In the genomic region with DNA sequence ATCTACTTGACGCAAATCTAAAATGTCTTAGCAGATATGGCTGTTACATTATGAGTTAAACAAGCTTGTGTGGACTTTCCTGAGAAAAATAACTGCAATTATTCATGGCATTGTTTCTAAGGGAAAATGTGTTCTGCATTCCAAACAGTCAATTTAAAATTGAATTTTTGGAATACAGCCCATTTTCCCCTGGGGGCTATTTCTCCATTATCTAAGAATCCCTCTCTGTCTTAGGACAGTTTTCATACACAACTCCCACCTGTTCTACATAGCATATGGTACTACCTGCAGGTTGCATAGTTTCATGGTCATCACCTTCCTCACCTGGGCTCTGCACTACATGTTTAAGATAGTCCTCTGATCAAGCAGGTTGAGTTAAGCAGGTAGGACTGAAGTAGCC, we compare ENCODE assay signal across 22 cellular contexts.
"Had no signal": no experiment of that assay in that cellular context is flagged by ENCODE, and none has a peak within 500 bp of the region (broad histone marks: within the 10 kb centered on the region; RNA-seq: fewer than 3 reads in every experiment).

No MANE protein-coding gene starts in this region.

- H3K27ac ChIP-seq: esophagus squamous epithelium, left ventricle myocardium inferior, lower lobe of right lung, pancreas, suprapubic skin, thyroid gland, upper lobe of left lung, uterus had no signal

- H3K27ac Mint-ChIP-seq: dendritic cell treated with granulocyte-macrophage colony-stimulating factor and Interleukin-4, amounts not matched to agents 40 ng/mL and 50 ng/mL, for 4 days; memory B cell; natural killer cell treated with Interleukin-12 subunit alpha and Interleukin-12 subunit beta and Interleukin-15 and Interleukin-18, amount 100 ng/mL, for 72 hours; progenitor cell of endocrine pancreas; stimulated activated effector memory CD8-positive, alpha-beta T cell treated with anti-CD3 and anti-CD28 coated beads, Interleukin-12 subunit alpha, Interleukin-12 subunit beta, amount 100 ng/mL, for 72 hours had no signal

- H3K27me3 ChIP-seq: pancreas, thyroid gland, upper lobe of left lung, uterus had no signal

- H3K9me3 Mint-ChIP-seq: dendritic cell treated with granulocyte-macrophage colony-stimulating factor and Interleukin-4, amounts not matched to agents 40 ng/mL and 50 ng/mL, for 4 days; immature natural killer cell; memory B cell; natural killer cell treated with Interleukin-12 subunit alpha and Interleukin-12 subunit beta and Interleukin-15 and Interleukin-18, amount 100 ng/mL, for 72 hours; stimulated activated effector memory CD8-positive, alpha-beta T cell treated with anti-CD3 and anti-CD28 coated beads, Interleukin-12 subunit alpha, Interleukin-12 subunit beta, amount 100 ng/mL, for 72 hours had no signal

- H3K4me2 ChIP-seq: smooth muscle cell had no signal

- ATAC-seq: lower lobe of right lung; natural killer cell treated with Interleukin-12 subunit alpha and Interleukin-12 subunit beta and Interleukin-15 and Interleukin-18, amount 100 ng/mL, for 72 hours; pancreas; right cardiac atrium; stimulated activated effector memory CD8-positive, alpha-beta T cell treated with anti-CD3 and anti-CD28 coated beads, Interleukin-12 subunit alpha, Interleukin-12 subunit beta, amount 100 ng/mL, for 72 hours; stimulated activated naive CD8-positive, alpha-beta T cell treated with anti-CD3 and anti-CD28 coated beads, Interleukin-15, Interleukin-2, amounts not matched to agents 100 U/mL and 50 U/mL, for 24 hours had no signal

- H3K4me3 Mint-ChIP-seq: dendritic cell treated with granulocyte-macrophage colony-stimulating factor and Interleukin-4, amounts not matched to agents 40 ng/mL and 50 ng/mL, for 4 days; immature natural killer cell; memory B cell; natural killer cell treated with Interleukin-12 subunit alpha and Interleukin-12 subunit beta and Interleukin-15 and Interleukin-18, amount 100 ng/mL, for 72 hours; stimulated activated effector memory CD8-positive, alpha-beta T cell treated with anti-CD3 and anti-CD28 coated beads, Interleukin-12 subunit alpha, Interleukin-12 subunit beta, amount 100 ng/mL, for 72 hours had no signal

- H3K9me3 ChIP-seq: esophagus squamous epithelium, left ventricle myocardium inferior, lower lobe of right lung, pancreas, suprapubic skin, thyroid gland, upper lobe of left lung, uterus had no signal

- H3K36me3 ChIP-seq: esophagus squamous epithelium, left ventricle myocardium inferior, lower lobe of right lung, pancreas, suprapubic skin, thyroid gland, upper lobe of left lung, uterus had no signal

- H3K4me3 ChIP-seq: esophagus squamous epithelium, left ventricle myocardium inferior, lower lobe of right lung, pancreas, smooth muscle cell, suprapubic skin, thyroid gland, upper lobe of left lung, uterus had no signal

- H3K4me1 Mint-ChIP-seq: immature natural killer cell; memory B cell; stimulated activated effector memory CD8-positive, alpha-beta T cell treated with anti-CD3 and anti-CD28 coated beads, Interleukin-12 subunit alpha, Interleukin-12 subunit beta, amount 100 ng/mL, for 72 hours had no signal

- H3K4me1 ChIP-seq: esophagus squamous epithelium, left ventricle myocardium inferior, lower lobe of right lung, pancreas, suprapubic skin, thyroid gland, upper lobe of left lung, uterus had no signal

- DNase-seq: esophagus squamous epithelium; foreskin fibroblast; immature natural killer cell; left ventricle myocardium inferior; lower lobe of right lung; midbrain; occipital lobe; pancreas; right cardiac atrium; stimulated activated CD4-positive, alpha-beta T cell treated with anti-CD3 and anti-CD28 coated beads, Interleukin-4, amount 100 ng/mL, for 1 hour; stimulated activated CD8-positive, alpha-beta memory T cell treated with anti-CD3 and anti-CD28 coated beads, Interleukin-4, amount 100 ng/mL, for 48 hours; stimulated activated naive CD8-positive, alpha-beta T cell treated with anti-CD3 and anti-CD28 coated beads, Interleukin-15, Interleukin-2, amounts not matched to agents 100 U/mL and 50 U/mL, for 24 hours; thyroid gland; upper lobe of left lung; uterus had no signal

- H3K36me3 Mint-ChIP-seq: natural killer cell treated with Interleukin-12 subunit alpha and Interleukin-12 subunit beta and Interleukin-15 and Interleukin-18, amount 100 ng/mL, for 72 hours; stimulated activated effector memory CD8-positive, alpha-beta T cell treated with anti-CD3 and anti-CD28 coated beads, Interleukin-12 subunit alpha, Interleukin-12 subunit beta, amount 100 ng/mL, for 72 hours had no signal
